In genomic region chr7:6482743-6483119, GRCh38 we compare ENCODE assay signal across 8 cellular contexts. TPM values are rescaled to one million over a fixed set of nuclear protein-coding genes. Genes with fewer than 3 reads are reported as not detected.
A peak's percentile ranks its signal among the peaks of the same experiment; 100 is the strongest.
DNase-seq lines count a peak whose midpoint lies in the region; ATAC-seq and TF ChIP-seq lines count a peak whose summit lies in the region.

No MANE protein-coding gene starts in this region.

- intact Hi-C loops in activated CD4-positive, alpha-beta T cell treated with anti-CD3 and anti-CD28 coated beads, Interleukin-2, amount 10 ng/mL, durations not matched to agents 24 days and 14 days (cut with micrococcal nuclease), result no loop called here
- intact Hi-C loops in testis (cut with DNase I; ENCODE audit: low total_unique reads), result no loop called here

- peak overlapping the region in 1 of 2 donors; percentile 92 for H3K27ac ChIP-seq in testis

- DNase-seq in activated CD4-positive, alpha-beta T cell treated with anti-CD3 and anti-CD28 coated beads, Interleukin-2, amount 10 ng/mL, durations not matched to agents 24 days and 14 days, result no peak
- DNase-seq in activated CD4-positive, alpha-beta T cell treated with anti-CD3 and anti-CD28 coated beads for 48 hours, result no peak
- no peak for DNase-seq in kidney epithelial cell (ENCODE audit: low read depth)
- DNase-seq in testis, result no peak
- no peak for DNase-seq in NCI-H1417 (lab: John Stamatoyannopoulos, UW)

- no peak for TF ChIP-seq POLR2A in testis (IDR thresholded peaks at IDR 0.05)

- H3K27me3 ChIP-seq in kidney epithelial cell (ENCODE audit: control insufficient read depth, insufficient read depth, low read length) (no peaks in the 10 kb centered on the region), testis (no peaks in the 10 kb centered on the region)

- H3K4me1 ChIP-seq in testis, result peaks cover 24% of the 10 kb centered on the region

- H3K4me3 ChIP-seq in kidney epithelial cell (ENCODE audit: low read depth, low read length) (peak overlapping the region; percentile 96), testis (peak overlapping the region; percentile 89 to 98)

- H3K27me3 Mint-ChIP-seq in activated CD4-positive, alpha-beta T cell treated with anti-CD3 and anti-CD28 coated beads, Interleukin-2, amount 10 ng/mL, durations not matched to agents 24 days and 14 days, result no peaks in the 10 kb centered on the region
- no peaks in the 10 kb centered on the region for H3K27me3 Mint-ChIP-seq in activated naive CD8-positive, alpha-beta T cell

- no peaks in the 10 kb centered on the region for H3K9me3 ChIP-seq in testis

- no peaks in the 10 kb centered on the region for H3K9me3 Mint-ChIP-seq in activated CD4-positive, alpha-beta T cell treated with anti-CD3 and anti-CD28 coated beads, Interleukin-2, amount 10 ng/mL, durations not matched to agents 24 days and 14 days
- no peaks in the 10 kb centered on the region for H3K9me3 Mint-ChIP-seq in activated naive CD8-positive, alpha-beta T cell (ENCODE audit: low read depth)

- WGBS in testis, 2 donors, result 13 to 16% methylated on average over 6 of the region's 6 CpGs

- H3K27ac Mint-ChIP-seq in activated CD4-positive, alpha-beta T cell treated with anti-CD3 and anti-CD28 coated beads, Interleukin-2, amount 10 ng/mL, durations not matched to agents 24 days and 14 days, result peak overlapping the region; percentile 91
- peak overlapping the region; percentile 82 for H3K27ac Mint-ChIP-seq in activated naive CD8-positive, alpha-beta T cell

- H3K36me3 ChIP-seq in kidney epithelial cell (ENCODE audit: control insufficient read depth, insufficient read depth, low read length), result no peaks in the 10 kb centered on the region
- H3K36me3 ChIP-seq in testis (ENCODE audit: low read depth, missing control alignments), result no peaks in the 10 kb centered on the region

- peak overlapping the region; percentile 96 for H3K4me3 Mint-ChIP-seq in activated CD4-positive, alpha-beta T cell treated with anti-CD3 and anti-CD28 coated beads, Interleukin-2, amount 10 ng/mL, durations not matched to agents 24 days and 14 days
- H3K4me3 Mint-ChIP-seq in activated naive CD8-positive, alpha-beta T cell, result peak overlapping the region; percentile 93

- peaks cover 43% of the 10 kb centered on the region for H3K4me1 Mint-ChIP-seq in activated CD4-positive, alpha-beta T cell treated with anti-CD3 and anti-CD28 coated beads, Interleukin-2, amount 10 ng/mL, durations not matched to agents 24 days and 14 days
- H3K4me1 Mint-ChIP-seq in activated naive CD8-positive, alpha-beta T cell (ENCODE audit: low read depth), result peaks cover 53% of the 10 kb centered on the region

- TF ChIP-seq CTCF in kidney epithelial cell (IDR thresholded peaks at IDR 0.05; ENCODE audit: insufficient read depth, low read length, poor library complexity, severe bottlenecking) (no peak), testis (IDR thresholded peaks at IDR 0.05) (no peak)

- ATAC-seq in GM19351 (IDR thresholded peaks at IDR 0.05; ENCODE audit: unreplicated experiment) (no peak), GM19397 (IDR thresholded peaks at IDR 0.05; ENCODE audit: unreplicated experiment) (no peak)

- peaks cover 24% of the 10 kb centered on the region for H3K36me3 Mint-ChIP-seq in activated CD4-positive, alpha-beta T cell treated with anti-CD3 and anti-CD28 coated beads, Interleukin-2, amount 10 ng/mL, durations not matched to agents 24 days and 14 days (ENCODE audit: low read depth)
- H3K36me3 Mint-ChIP-seq in activated naive CD8-positive, alpha-beta T cell, result no peaks in the 10 kb centered on the region

RNA-seq across cellular contexts. Expression of gene KDELR2, which starts 1.2 kb away (rescaled TPM):
- 64.0 and 73.8 TPM in 2 replicates for total RNA-seq in activated CD4-positive, alpha-beta T cell treated with anti-CD3 and anti-CD28 coated beads, Interleukin-2, amount 10 ng/mL, durations not matched to agents 24 days and 14 days
- total RNA-seq in kidney epithelial cell, result 92.3 and 110 TPM in 2 replicates
- total RNA-seq in testis, result 100 to 1,000 TPM in 1 of 2 donors, 10 to 100 TPM in 1; 72.2 to 103 TPM
- polyA plus RNA-seq in testis (ENCODE audit: insufficient read depth, low read depth, low replicate concordance), result 184 TPM

RNA-seq across cellular contexts. Expression of gene DAGLB, which starts 35.0 kb away (rescaled TPM):
- total RNA-seq in activated CD4-positive, alpha-beta T cell treated with anti-CD3 and anti-CD28 coated beads, Interleukin-2, amount 10 ng/mL, durations not matched to agents 24 days and 14 days, result 18.8 and 26.8 TPM in 2 replicates
- total RNA-seq in kidney epithelial cell (13.6 and 18.1 TPM in 2 replicates), testis (10 to 100 TPM; 18.9 to 29.6 TPM)
- 14.3 TPM for polyA plus RNA-seq in testis (ENCODE audit: insufficient read depth, low read depth, low replicate concordance)
